13 cellular contexts compared by ENCODE assay signal in genomic region chr17:38797091-38797490, GRCh38. TPM values are rescaled to one million over a fixed set of nuclear protein-coding genes. Genes with fewer than 3 reads are reported as not detected.
DNase-seq lines count a peak whose midpoint lies in the region; ATAC-seq lines count a peak whose summit lies in the region.
"Had no signal": no experiment of that assay in that cellular context is flagged by ENCODE, and none has a peak within 500 bp of the region (broad histone marks: within the 10 kb centered on the region; RNA-seq: fewer than 3 reads in every experiment).

No MANE protein-coding gene starts in this region.

- H3K4me1 ChIP-seq in iPS-18a (ENCODE audit: control insufficient read depth, low read depth, low read length) (peaks cover 19% of the 10 kb centered on the region), subcutaneous abdominal adipose tissue (ENCODE audit: control insufficient read depth in 5 of 5, insufficient read depth in 5 of 5, low read length in 5 of 5) (peaks cover 15 to 37% (median 36%) of the 10 kb centered on the region in 5 donors)

- H3K27ac Mint-ChIP-seq in activated naive CD4-positive, alpha-beta T cell treated with anti-CD3 and anti-CD28 coated beads, Interleukin-2, amount 10 ng/mL, durations not matched to agents 7 days and 5 days, result peak overlapping the region; percentile 34
- peak overlapping the region in 1 of 2 donors; percentile 95 for H3K27ac Mint-ChIP-seq in activated naive CD4-positive, alpha-beta T cell treated with anti-CD3 and anti-CD28 coated beads, Interleukin-2, amount 50 U/mL, for 72 hours
- H3K27ac Mint-ChIP-seq in activated naive CD8-positive, alpha-beta T cell treated with anti-CD3 and anti-CD28 coated beads, Interleukin-2, amount 50 U/mL, for 24 hours, result no peak overlapping the region

- no peak for DNase-seq in activated naive CD4-positive, alpha-beta T cell treated with anti-CD3 and anti-CD28 coated beads, Interleukin-2, amount 10 ng/mL, durations not matched to agents 7 days and 5 days
- no peak for DNase-seq in activated naive CD4-positive, alpha-beta T cell treated with anti-CD3 and anti-CD28 coated beads, Interleukin-2, amount 50 U/mL, for 72 hours (ENCODE audit: low spot score in 2 of 2)
- no peak for DNase-seq in activated naive CD8-positive, alpha-beta T cell treated with anti-CD3 and anti-CD28 coated beads, Interleukin-2, amount 50 U/mL, for 24 hours
- DNase-seq: C1 segment of cervical spinal cord; kidney glomerular epithelial cell; NCI-H1694 treated with DMSO at 0.1 percent for 48 hours; stimulated activated CD4-positive, alpha-beta T cell treated with anti-CD3 and anti-CD28 coated beads, Interleukin-4, amount 100 ng/mL, for 1 hour; SW 1271 had no signal

- H3K9me3 Mint-ChIP-seq in activated naive CD4-positive, alpha-beta T cell treated with anti-CD3 and anti-CD28 coated beads, Interleukin-2, amount 10 ng/mL, durations not matched to agents 7 days and 5 days, result no peaks in the 10 kb centered on the region
- no peaks in the 10 kb centered on the region for H3K9me3 Mint-ChIP-seq in activated naive CD4-positive, alpha-beta T cell treated with anti-CD3 and anti-CD28 coated beads, Interleukin-2, amount 50 U/mL, for 72 hours
- no peaks in the 10 kb centered on the region for H3K9me3 Mint-ChIP-seq in activated naive CD8-positive, alpha-beta T cell treated with anti-CD3 and anti-CD28 coated beads, Interleukin-2, amount 50 U/mL, for 24 hours

- H3K27ac ChIP-seq in iPS-18a (ENCODE audit: low read length), result no peak overlapping the region
- H3K27ac ChIP-seq in subcutaneous abdominal adipose tissue (ENCODE audit: low read depth, low read length), result no peak overlapping the region

- H3K9me3 ChIP-seq in iPS-18a (ENCODE audit: control insufficient read depth, low read depth, low read length) (no peaks in the 10 kb centered on the region), subcutaneous abdominal adipose tissue (ENCODE audit: control insufficient read depth in 5 of 5, low read length in 5 of 5) (no peaks in the 10 kb centered on the region)

- peak overlapping the region; percentile 94 for H3K4me3 Mint-ChIP-seq in activated naive CD4-positive, alpha-beta T cell treated with anti-CD3 and anti-CD28 coated beads, Interleukin-2, amount 10 ng/mL, durations not matched to agents 7 days and 5 days
- peak overlapping the region; percentile 99 for H3K4me3 Mint-ChIP-seq in activated naive CD8-positive, alpha-beta T cell treated with anti-CD3 and anti-CD28 coated beads, Interleukin-2, amount 50 U/mL, for 24 hours

- peaks cover 52% of the 10 kb centered on the region for H3K4me1 Mint-ChIP-seq in activated naive CD4-positive, alpha-beta T cell treated with anti-CD3 and anti-CD28 coated beads, Interleukin-2, amount 10 ng/mL, durations not matched to agents 7 days and 5 days
- H3K4me1 Mint-ChIP-seq in activated naive CD8-positive, alpha-beta T cell treated with anti-CD3 and anti-CD28 coated beads, Interleukin-2, amount 50 U/mL, for 24 hours, result peaks cover 49% of the 10 kb centered on the region

- peak overlapping the region; percentile 69 for H3K4me3 ChIP-seq in iPS-18a (ENCODE audit: low read length)
- H3K4me3 ChIP-seq in subcutaneous abdominal adipose tissue (ENCODE audit: low read depth in 1 of 5, low read length in 5 of 5), result peak overlapping the region in 4 of 5 donors; percentile 12 to 94 (median 52)

- H3K27me3 ChIP-seq in iPS-18a (ENCODE audit: control insufficient read depth, insufficient read depth, low read length), result no peaks in the 10 kb centered on the region
- no peaks in the 10 kb centered on the region for H3K27me3 ChIP-seq in subcutaneous abdominal adipose tissue (ENCODE audit: control insufficient read depth in 5 of 5, insufficient read depth in 4 of 5, low read length in 5 of 5)

- H3K36me3 Mint-ChIP-seq in activated naive CD4-positive, alpha-beta T cell treated with anti-CD3 and anti-CD28 coated beads, Interleukin-2, amount 10 ng/mL, durations not matched to agents 7 days and 5 days, result peaks cover 43% of the 10 kb centered on the region
- H3K36me3 Mint-ChIP-seq in activated naive CD4-positive, alpha-beta T cell treated with anti-CD3 and anti-CD28 coated beads, Interleukin-2, amount 50 U/mL, for 72 hours, result peaks cover 22 to 30% of the 10 kb centered on the region in 2 donors
- H3K36me3 Mint-ChIP-seq in activated naive CD8-positive, alpha-beta T cell treated with anti-CD3 and anti-CD28 coated beads, Interleukin-2, amount 50 U/mL, for 24 hours (ENCODE audit: low read depth), result peaks cover 36% of the 10 kb centered on the region

- no peak overlapping the region for H3K9ac ChIP-seq in iPS-18a (ENCODE audit: low read length)
- peak overlapping the region in 3 of 5 donors; percentile 30 to 87 (median 30) for H3K9ac ChIP-seq in subcutaneous abdominal adipose tissue (ENCODE audit: low read length in 5 of 5)

- CTCF ChIA-PET in activated naive CD4-positive, alpha-beta T cell treated with anti-CD3 and anti-CD28 coated beads, Interleukin-2, amount 10 ng/mL, durations not matched to agents 7 days and 5 days (lab: Charles Lee), result interaction anchor here (1.6 kb wide), 1 partner anchor 16 kb away, joined by 4 read pairs; no protein-coding TSS in a partner anchor

- no peak for ATAC-seq in activated naive CD4-positive, alpha-beta T cell treated with anti-CD3 and anti-CD28 coated beads, Interleukin-2, amount 50 U/mL, for 72 hours
- no peak for ATAC-seq in activated naive CD8-positive, alpha-beta T cell treated with anti-CD3 and anti-CD28 coated beads, Interleukin-2, amount 50 U/mL, for 24 hours
- ATAC-seq in GM18502 (IDR thresholded peaks at IDR 0.05; ENCODE audit: poor library complexity, unreplicated experiment), result no peak
- ATAC-seq in GM21447 (IDR thresholded peaks at IDR 0.05; ENCODE audit: unreplicated experiment), result no peak
- no peak for ATAC-seq in GM21381 (IDR thresholded peaks at IDR 0.05; ENCODE audit: unreplicated experiment)

- H3K36me3 ChIP-seq in iPS-18a (ENCODE audit: control insufficient read depth, low read depth, low read length) (peaks cover 30% of the 10 kb centered on the region), subcutaneous abdominal adipose tissue (ENCODE audit: control insufficient read depth in 5 of 5, insufficient read depth in 5 of 5, low read length in 5 of 5) (peaks cover 9 to 17% (median 13%) of the 10 kb centered on the region in 5 donors)

- H3K27me3 Mint-ChIP-seq in activated naive CD4-positive, alpha-beta T cell treated with anti-CD3 and anti-CD28 coated beads, Interleukin-2, amount 10 ng/mL, durations not matched to agents 7 days and 5 days, result no peaks in the 10 kb centered on the region
- H3K27me3 Mint-ChIP-seq in activated naive CD8-positive, alpha-beta T cell treated with anti-CD3 and anti-CD28 coated beads, Interleukin-2, amount 50 U/mL, for 24 hours, result no peaks in the 10 kb centered on the region

RNA-seq across cellular contexts. Expression of gene PIP4K2B, which starts 2.3 kb away (rescaled TPM):
- 10 to 100 TPM; 38.4 to 45.5 TPM for total RNA-seq in activated naive CD4-positive, alpha-beta T cell treated with anti-CD3 and anti-CD28 coated beads, Interleukin-2, amount 50 U/mL, for 72 hours

RNA-seq across cellular contexts. Expression of gene CWC25, which starts 28.0 kb away (rescaled TPM):
- total RNA-seq in activated naive CD4-positive, alpha-beta T cell treated with anti-CD3 and anti-CD28 coated beads, Interleukin-2, amount 50 U/mL, for 72 hours, result 10 to 100 TPM; 19.2 to 41.9 TPM

RNA-seq across cellular contexts. Expression of gene PSMB3, which starts 44.5 kb away (rescaled TPM):
- total RNA-seq in activated naive CD4-positive, alpha-beta T cell treated with anti-CD3 and anti-CD28 coated beads, Interleukin-2, amount 50 U/mL, for 72 hours, result 100 to 1,000 TPM; 339 to 405 TPM

RNA-seq across cellular contexts. Expression of gene PCGF2, which starts 49.0 kb away (rescaled TPM):
- 1 to 10 TPM; 3.1 to 6.9 TPM for total RNA-seq in activated naive CD4-positive, alpha-beta T cell treated with anti-CD3 and anti-CD28 coated beads, Interleukin-2, amount 50 U/mL, for 72 hours

RNA-seq across cellular contexts. Expression of gene RPL23, which starts 56.4 kb away (rescaled TPM):
- 1,000 to 10,000 TPM; 1,602 to 2,658 TPM for total RNA-seq in activated naive CD4-positive, alpha-beta T cell treated with anti-CD3 and anti-CD28 coated beads, Interleukin-2, amount 50 U/mL, for 72 hours
